Comparison of ENCODE assay signal across 11 cellular contexts in genomic region chr2:135664623-135665068, GRCh38.
A peak's percentile ranks its signal among the peaks of the same experiment; 100 is the strongest.
DNase-seq lines count a peak whose midpoint lies in the region; ATAC-seq and TF ChIP-seq lines count a peak whose summit lies in the region.
"Had no signal": no experiment of that assay in that cellular context is flagged by ENCODE, and none has a peak within 500 bp of the region (broad histone marks: within the 10 kb centered on the region; RNA-seq: fewer than 3 reads in every experiment).

No MANE protein-coding gene starts in this region.

- peak overlapping the region; percentile 20 to 38 for H3K27ac Mint-ChIP-seq in natural killer cell treated with Interleukin-12 subunit alpha and Interleukin-12 subunit beta and Interleukin-15 and Interleukin-18, amount 100 ng/mL, for 72 hours
- peak overlapping the region in 1 of 2 donors; percentile 18 for H3K27ac Mint-ChIP-seq in natural killer cell
- H3K27ac Mint-ChIP-seq in T-helper 1 cell treated with Interleukin-12 subunit alpha and Interleukin-12 subunit beta and Interleukin-4 antibody, amounts not matched to agents 30 μg/mL and 1 μg/mL, for 36 hours, result peak overlapping the region; percentile 61

- no peak for DNase-seq in natural killer cell treated with Interleukin-12 subunit alpha and Interleukin-12 subunit beta and Interleukin-15 and Interleukin-18, amount 100 ng/mL, for 72 hours (ENCODE audit: low spot score)
- DNase-seq in natural killer cell (no peak), NCI-H524 (lab: John Stamatoyannopoulos, UW) (no peak), DMS79 treated with DMSO at 0.1 percent for 48 hours (lab: John Stamatoyannopoulos, UW) (no peak), ovary (no peak)
- no peak for DNase-seq in stimulated activated CD8-positive, alpha-beta memory T cell treated with anti-CD3 and anti-CD28 coated beads, Interleukin-4, amount 100 ng/mL, for 48 hours
- DNase-seq: DMS 273 treated with DMSO at 0.1 percent for 48 hours, NCI-H226, testis had no signal

- intact Hi-C loops in natural killer cell (cut with micrococcal nuclease) (no loop called here), ovary (cut with DNase I) (no loop called here)

- H3K4me1 ChIP-seq in ovary (ENCODE audit: insufficient read depth), result no peaks in the 10 kb centered on the region
- H3K4me1 ChIP-seq: testis had no signal

- TF ChIP-seq CTCF in natural killer cell (IDR thresholded peaks at IDR 0.05) (no peak), ovary (IDR thresholded peaks at IDR 0.05) (no peak)

- H3K36me3 Mint-ChIP-seq in natural killer cell treated with Interleukin-12 subunit alpha and Interleukin-12 subunit beta and Interleukin-15 and Interleukin-18, amount 100 ng/mL, for 72 hours, result peaks cover 12% of the 10 kb centered on the region
- H3K36me3 Mint-ChIP-seq in natural killer cell, result peaks cover 7% of the 10 kb centered on the region
- peaks cover 26% of the 10 kb centered on the region for H3K36me3 Mint-ChIP-seq in T-helper 1 cell treated with Interleukin-12 subunit alpha and Interleukin-12 subunit beta and Interleukin-4 antibody, amounts not matched to agents 30 μg/mL and 1 μg/mL, for 36 hours (ENCODE audit: low read depth)

- peak overlapping the region; percentile 3 for H3K4me3 Mint-ChIP-seq in natural killer cell treated with Interleukin-12 subunit alpha and Interleukin-12 subunit beta and Interleukin-15 and Interleukin-18, amount 100 ng/mL, for 72 hours
- no peak overlapping the region for H3K4me3 Mint-ChIP-seq in natural killer cell
- no peak overlapping the region for H3K4me3 Mint-ChIP-seq in T-helper 1 cell treated with Interleukin-12 subunit alpha and Interleukin-12 subunit beta and Interleukin-4 antibody, amounts not matched to agents 30 μg/mL and 1 μg/mL, for 36 hours

- H3K36me3 ChIP-seq in ovary, result no peaks in the 10 kb centered on the region

- peaks cover 4 to 8% of the 10 kb centered on the region in 2 donors for H3K4me1 Mint-ChIP-seq in natural killer cell treated with Interleukin-12 subunit alpha and Interleukin-12 subunit beta and Interleukin-15 and Interleukin-18, amount 100 ng/mL, for 72 hours (ENCODE audit: low read depth in 2 of 2)
- peaks cover 5 to 9% of the 10 kb centered on the region in 2 donors for H3K4me1 Mint-ChIP-seq in natural killer cell
- H3K4me1 Mint-ChIP-seq in T-helper 1 cell treated with Interleukin-12 subunit alpha and Interleukin-12 subunit beta and Interleukin-4 antibody, amounts not matched to agents 30 μg/mL and 1 μg/mL, for 36 hours (ENCODE audit: low read depth), result peaks cover 27% of the 10 kb centered on the region

- no peaks in the 10 kb centered on the region for H3K27me3 Mint-ChIP-seq in natural killer cell treated with Interleukin-12 subunit alpha and Interleukin-12 subunit beta and Interleukin-15 and Interleukin-18, amount 100 ng/mL, for 72 hours
- no peaks in the 10 kb centered on the region for H3K27me3 Mint-ChIP-seq in natural killer cell (ENCODE audit: low read depth in 2 of 2)
- H3K27me3 Mint-ChIP-seq in T-helper 1 cell treated with Interleukin-12 subunit alpha and Interleukin-12 subunit beta and Interleukin-4 antibody, amounts not matched to agents 30 μg/mL and 1 μg/mL, for 36 hours (ENCODE audit: low read depth), result no peaks in the 10 kb centered on the region

- no peak for TF ChIP-seq POLR2A in ovary (IDR thresholded peaks at IDR 0.05)

- no peak for TF ChIP-seq EP300 in ovary (IDR thresholded peaks at IDR 0.05)

- peak; percentile 45 to 88 for ATAC-seq in natural killer cell treated with Interleukin-12 subunit alpha and Interleukin-12 subunit beta and Interleukin-15 and Interleukin-18, amount 100 ng/mL, for 72 hours
- ATAC-seq in natural killer cell (no peak), HG02938 (IDR thresholded peaks at IDR 0.05; ENCODE audit: unreplicated experiment) (peak; percentile 89)

- H3K9me3 ChIP-seq in ovary, result no peaks in the 10 kb centered on the region
- H3K9me3 ChIP-seq: testis had no signal

- H3K27me3 ChIP-seq in ovary, result no peaks in the 10 kb centered on the region
- H3K27me3 ChIP-seq: testis had no signal

- H3K4me3 ChIP-seq in ovary, result no peak overlapping the region
- H3K4me3 ChIP-seq: testis had no signal

- H3K27ac ChIP-seq in ovary, result no peak overlapping the region
- H3K27ac ChIP-seq: testis had no signal

- H3K9me3 Mint-ChIP-seq in natural killer cell treated with Interleukin-12 subunit alpha and Interleukin-12 subunit beta and Interleukin-15 and Interleukin-18, amount 100 ng/mL, for 72 hours, result no peaks in the 10 kb centered on the region
- H3K9me3 Mint-ChIP-seq in natural killer cell, result no peaks in the 10 kb centered on the region
- no peaks in the 10 kb centered on the region for H3K9me3 Mint-ChIP-seq in T-helper 1 cell treated with Interleukin-12 subunit alpha and Interleukin-12 subunit beta and Interleukin-4 antibody, amounts not matched to agents 30 μg/mL and 1 μg/mL, for 36 hours

Comparison
In these comparisons a context has a peak if more than half of its experiments do, and no peak if none do; other contexts are left out.
1. ATAC-seq: peak in natural killer cell treated with Interleukin-12 subunit alpha and Interleukin-12 subunit beta and Interleukin-15 and Interleukin-18, amount 100 ng/mL, for 72 hours (2 of 2) and HG02938 (single experiment); none in natural killer cell (0 of 3).